1 cellular context compared by ENCODE assay signal in genomic region chr6:142942805-142943227, GRCh38.
TF ChIP-seq lines count a peak whose summit lies in the region.

No MANE protein-coding gene starts in this region.

TF ChIP-seq in A549, 52 proteins besides CTCF, POLR2A, EP300 and RAD21 (continued from another document):
- TF ChIP-seq REST (IDR thresholded peaks at IDR 0.05) = no peak
